13 cellular contexts compared by ENCODE assay signal in genomic region chr9:127751269-127752054, GRCh38. TPM values are rescaled to one million over a fixed set of nuclear protein-coding genes. Genes with fewer than 3 reads are reported as not detected.
A peak's percentile ranks its signal among the peaks of the same experiment; 100 is the strongest.
DNase-seq lines count a peak whose midpoint lies in the region; ATAC-seq and TF ChIP-seq lines count a peak whose summit lies in the region.
"Had no signal": no experiment of that assay in that cellular context is flagged by ENCODE, and none has a peak within 500 bp of the region (broad histone marks: within the 10 kb centered on the region; RNA-seq: fewer than 3 reads in every experiment).

No MANE protein-coding gene starts in this region.

- H3K36me3 ChIP-seq in brain microvascular endothelial cell (replicated peaks) = no peaks in the 10 kb centered on the region
- H3K36me3 ChIP-seq in spleen = peaks cover 2 to 100% (median 72%) of the 10 kb centered on the region in 6 donors
- H3K36me3 ChIP-seq: MG63 had no signal

- no peak overlapping the region for H2AFZ ChIP-seq in H9 (ENCODE audit: low read length)

- in situ Hi-C loops in ACHN (cut with HindIII; ENCODE audit: low pct_ligation_motif_present, low pct_unique_long_range_greater_than_20kb, low sequenced_read_pairs) (no loop called here), brain microvascular endothelial cell (cut with HindIII; ENCODE audit: low pct_ligation_motif_present, low sequenced_read_pairs) (loop anchor here (25.0 kb wide), 1 partner anchor 111 kb away; the partner anchor contains the start of gene ENG)

- no peak overlapping the region for H2BK12ac ChIP-seq in H9 (ENCODE audit: insufficient read length, low read depth, low read length)

- no peak overlapping the region for H3T11ph ChIP-seq in H9 (ENCODE audit: low read length)

- H3K36me3 Mint-ChIP-seq in H9 (ENCODE audit: insufficient read depth in 1 of 3, low read depth in 3 of 3) = peaks cover 0 to 12% (median 0%) of the 10 kb centered on the region in 3 experiments; a peak in 2 of 7 replicates

- H3K79me1 ChIP-seq in H9 (ENCODE audit: insufficient read depth, low read depth, low read length, poor library complexity, severe bottlenecking) = no peaks in the 10 kb centered on the region

- no peak for TF ChIP-seq POLR2A in spleen (IDR thresholded peaks at IDR 0.05)

- intact Hi-C loops in spleen (cut with DNase I; ENCODE audit: low total_unique reads) = no loop called here

- H3K27me3 ChIP-seq in H9 (ENCODE audit: insufficient read depth, low read length) (no peaks in the 10 kb centered on the region; the same call in 1 of the 2 replicates), brain microvascular endothelial cell (replicated peaks) (no peaks in the 10 kb centered on the region), spleen (replicated peaks in 1 of 7) (no peaks in the 10 kb centered on the region)

- no peak overlapping the region for H4K5ac ChIP-seq in H9 (ENCODE audit: insufficient read length, low read depth, low read length)

- TF ChIP-seq CTCF in H9 (conservative IDR thresholded peaks at IDR 0.05) (no peak), brain microvascular endothelial cell (IDR thresholded peaks at IDR 0.05; ENCODE audit: low read depth, low read length, missing control alignments) (no peak), spleen (IDR thresholded peaks at IDR 0.05 in 8 of 11, conservative IDR thresholded peaks at IDR 0.05 in 3 of 11) (no peak)

- DNase-seq in ACHN (peak; percentile 33), H9 (peak; percentile 68), brain microvascular endothelial cell (peak; percentile 27), left lobe of liver (ENCODE audit: low spot score) (no peak), NCI-H187 (lab: John Stamatoyannopoulos, UW) (no peak), spleen (no peak), NCI-H446 treated with DMSO at 0.1 percent for 48 hours (lab: John Stamatoyannopoulos, UW) (no peak)
- DNase-seq: MG63; stimulated activated CD8-positive, alpha-beta memory T cell treated with anti-CD3 and anti-CD28 coated beads, Interleukin-4, amount 100 ng/mL, for 48 hours had no signal

- H3K18ac ChIP-seq in H9 (ENCODE audit: insufficient read length, low read depth, low read length) = no peak overlapping the region

- H4K8ac ChIP-seq in H9 (replicated peaks; ENCODE audit: insufficient read length, low read depth, low read length) = no peak overlapping the region

- no peak overlapping the region for H2AK5ac ChIP-seq in H9 (ENCODE audit: insufficient read length, low read length)

- no peak overlapping the region for H2BK20ac ChIP-seq in H9 (ENCODE audit: low read depth, low read length, poor library complexity, severe bottlenecking)

- H3K4me3 ChIP-seq in brain microvascular endothelial cell (ENCODE audit: low read depth, low read length) (no peak overlapping the region), spleen (no peak overlapping the region)
- H3K4me3 ChIP-seq: MG63, skin epidermis had no signal

- H3K9me3 ChIP-seq in H9 (ENCODE audit: control insufficient read depth, low read depth, low read length) (no peaks in the 10 kb centered on the region), spleen (no peaks in the 10 kb centered on the region)
- H3K9me3 ChIP-seq: MG63 had no signal

- ATAC-seq in left lobe of liver = peak; percentile 64
- ATAC-seq in HG03097 (IDR thresholded peaks at IDR 0.05; ENCODE audit: low FRiP score, unreplicated experiment) = no peak

- H2BK5ac ChIP-seq in H9 (ENCODE audit: insufficient read length, low read length) = no peak overlapping the region

- no peak overlapping the region for H3K4me2 ChIP-seq in H9 (ENCODE audit: insufficient read depth, insufficient read length, low read length)

- no peak overlapping the region for H4K91ac ChIP-seq in H9 (ENCODE audit: insufficient read length, low read depth, low read length)

- WGBS in H9 (ENCODE audit: extremely low coverage, insufficient read length, low lambda C conversion rate) = no CpG with 5 or more reads among the region's 10 CpGs
- 76 to 92% (median 82%) methylated on average over 10 of the region's 10 CpGs for WGBS in spleen, 5 donors

- H3K56ac ChIP-seq in H9 (ENCODE audit: insufficient read length, low read depth, low read length) = no peak overlapping the region

- H3K4me3 Mint-ChIP-seq in H9 = peak overlapping the region in 1 of 2 experiments; percentile 2; a peak in 1 of 5 replicates

- no peak overlapping the region for H2BK120ac ChIP-seq in H9 (ENCODE audit: low read depth, low read length, poor library complexity, severe bottlenecking)

- H3K4ac ChIP-seq in H9 (ENCODE audit: low read depth, low read length) = no peak overlapping the region

- peaks cover 39% of the 10 kb centered on the region for H3K27me3 Mint-ChIP-seq in H9 (ENCODE audit: low read depth)

- no peak overlapping the region for H3K9ac ChIP-seq in H9 (ENCODE audit: extremely low read depth, insufficient read length, low read length)

- H3K4me1 Mint-ChIP-seq in H9 = peaks cover 3 to 9% of the 10 kb centered on the region in 2 experiments; a peak in 2 of 4 replicates

- H3K27ac Mint-ChIP-seq in H9 = no peak overlapping the region

- peaks cover 3% of the 10 kb centered on the region; the same call in 1 of the 2 replicates for H3K4me1 ChIP-seq in H9 (ENCODE audit: insufficient read depth, low read length)
- peaks cover 4 to 89% (median 30%) of the 10 kb centered on the region in 6 donors for H3K4me1 ChIP-seq in spleen

- H3K23me2 ChIP-seq in H9 (ENCODE audit: insufficient read length, low read depth, low read length, poor library complexity, severe bottlenecking) = peaks cover 6% of the 10 kb centered on the region

- H4K20me1 ChIP-seq in H9 (ENCODE audit: control insufficient read depth, insufficient read depth, insufficient read length) = no peaks in the 10 kb centered on the region

- no peaks in the 10 kb centered on the region for H3K9me3 Mint-ChIP-seq in H9

- H3K79me2 ChIP-seq in H9 (ENCODE audit: insufficient read depth, low read length) = no peaks in the 10 kb centered on the region

- no peak overlapping the region for H3K23ac ChIP-seq in H9 (ENCODE audit: insufficient read length, low read depth, low read length)

- no peak overlapping the region for H3K14ac ChIP-seq in H9 (ENCODE audit: insufficient read depth, low read length)

- H2BK15ac ChIP-seq in H9 (ENCODE audit: low read depth, low read length) = no peak overlapping the region

- H3K27ac ChIP-seq in H9 (ENCODE audit: insufficient read length, low read depth, low read length) (no peak overlapping the region), brain microvascular endothelial cell (no peak overlapping the region), spleen (peak overlapping the region in 2 of 8 donors; percentile 2 to 82)
- H3K27ac ChIP-seq: C4-2B had no signal

RNA-seq across cellular contexts. Expression of gene TOR2A, which starts 16.4 kb away (rescaled TPM):
- total RNA-seq in H9 (2021) (13.2 and 16.3 TPM in 2 replicates), left lobe of liver (7.4 TPM), spleen (10 to 100 TPM; 16.8 to 36.5 (median 24.5) TPM)
- 10 to 100 TPM; 17.9 to 29.1 (median 18.4) TPM for polyA plus RNA-seq in spleen

RNA-seq across cellular contexts. Expression of gene SH2D3C, which starts 27.0 kb away (rescaled TPM):
- total RNA-seq in H9 (2021) (1.3 and 1.7 TPM in 2 replicates), left lobe of liver (3.4 TPM), spleen (10 to 100 TPM; 44.7 to 85.4 (median 61.2) TPM)
- polyA plus RNA-seq in spleen = 10 to 100 TPM; 27.0 to 51.1 (median 34.3) TPM

RNA-seq across cellular contexts. Expression of gene CDK9, which starts 34.4 kb away (rescaled TPM):
- total RNA-seq in H9 (2021) = 85.7 and 87.8 TPM in 2 replicates
- 55.5 TPM for total RNA-seq in left lobe of liver
- total RNA-seq in spleen = 100 to 1,000 TPM in 4 of 7 donors, 10 to 100 TPM in 3; 68.3 to 149 (median 103) TPM
- 10 to 100 TPM; 49.2 to 87.6 (median 87.1) TPM for polyA plus RNA-seq in spleen

RNA-seq across cellular contexts. Expression of gene TTC16, which starts 35.6 kb away (rescaled TPM):
- total RNA-seq in H9 (2021) (not detected in 2 replicates), left lobe of liver (not detected), spleen (1 to 10 TPM in 6 of 7 donors, under 1 TPM in 1; 0.60 to 3.1 (median 2.0) TPM)
- under 1 TPM; 0.12 to 0.98 (median 0.61) TPM for polyA plus RNA-seq in spleen
- total RNA-seq: cerebellum had no signal

RNA-seq across cellular contexts. Expression of gene PTRH1, which starts 36.0 kb away (rescaled TPM):
- total RNA-seq in H9 (2021) (10.6 and 10.9 TPM in 2 replicates), left lobe of liver (10.8 TPM), spleen (10 to 100 TPM in 4 of 7 donors, 1 to 10 TPM in 3; 8.1 to 17.9 (median 10.7) TPM)
- 10 to 100 TPM in 2 of 3 donors, 1 to 10 TPM in 1; 7.4 to 17.5 (median 14.7) TPM for polyA plus RNA-seq in spleen

Comparison
In these comparisons a context has a peak if more than half of its experiments do, and no peak if none do; other contexts are left out.
1. DNase-seq: peak in ACHN (single experiment), H9 (single experiment) and brain microvascular endothelial cell (single experiment); none in left lobe of liver (single experiment), NCI-H187 (0 of 2), spleen (single experiment) and NCI-H446 treated with DMSO at 0.1 percent for 48 hours (single experiment).
2. RNA of gene SH2D3C, which starts 27.0 kb away (total RNA-seq): 44.7 to 85.4 TPM in spleen; 3.4 TPM in left lobe of liver (single experiment) and 1.3 to 1.7 TPM in H9; every median in the first group is over 10 times any median in the second.